In the genomic region with DNA sequence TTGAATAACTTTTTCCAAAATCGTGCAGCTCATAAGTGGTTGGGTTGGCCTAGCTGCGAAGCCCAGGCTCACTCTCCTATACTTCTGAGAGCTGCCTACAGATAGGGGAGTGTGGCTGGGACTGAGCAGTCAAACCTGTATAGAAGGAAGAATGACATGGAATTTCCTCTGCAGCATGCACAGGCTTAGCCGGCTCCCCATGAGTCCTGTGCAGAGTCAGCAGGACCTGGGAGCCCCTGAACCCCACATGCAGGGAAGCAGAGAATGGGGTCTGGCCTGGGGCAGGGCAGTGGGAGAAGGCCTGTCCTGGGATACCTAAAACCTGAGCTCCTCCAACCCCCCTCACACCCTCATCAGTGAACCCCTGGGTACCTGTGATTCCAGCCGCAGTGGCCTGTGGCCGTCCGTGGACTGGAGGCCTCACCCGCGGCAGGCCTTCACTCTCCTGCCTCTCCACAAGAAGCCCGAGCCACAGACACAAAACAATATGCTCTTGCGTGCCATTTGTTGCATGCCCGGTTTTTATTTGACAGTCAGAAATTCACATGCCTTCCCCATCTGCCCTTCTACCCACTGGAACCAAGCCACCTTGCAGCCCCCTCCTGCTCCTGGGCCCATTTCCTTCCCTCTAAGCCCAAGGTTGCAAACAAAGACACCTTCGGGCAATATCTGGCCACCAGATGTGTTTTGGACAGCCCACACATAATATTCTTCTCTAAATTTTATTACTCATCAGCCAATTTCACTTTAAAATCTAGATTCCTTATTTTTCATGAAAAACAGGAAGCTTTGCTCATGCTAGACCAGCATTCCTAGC, we compare ENCODE assay signal across 11 cellular contexts. TPM values are rescaled to one million over a fixed set of nuclear protein-coding genes. Genes with fewer than 3 reads are reported as not detected.
DNase-seq lines count a peak whose midpoint lies in the region; ATAC-seq and TF ChIP-seq lines count a peak whose summit lies in the region.
"Had no signal": no experiment of that assay in that cellular context is flagged by ENCODE, and none has a peak within 500 bp of the region (broad histone marks: within the 10 kb centered on the region; RNA-seq: fewer than 3 reads in every experiment).

No MANE protein-coding gene starts in this region.

- H3K36me3 ChIP-seq in stomach = no peaks in the 10 kb centered on the region

- H3K27me3 ChIP-seq in stomach = no peaks in the 10 kb centered on the region

- H3K27me3 Mint-ChIP-seq in osteocyte (ENCODE audit: unreplicated experiment) = peaks cover 11% of the 10 kb centered on the region

- peaks cover 0 to 5% (median 2%) of the 10 kb centered on the region in 4 donors for H3K9me3 ChIP-seq in stomach

- no peak overlapping the region for H3K27ac Mint-ChIP-seq in osteocyte (ENCODE audit: unreplicated experiment)

- peak; percentile 43 for DNase-seq in activated naive CD4-positive, alpha-beta T cell treated with Interleukin-2 at 50 U/mL for 16 hours
- no peak for DNase-seq in activated naive CD4-positive, alpha-beta T cell (lab: John Stamatoyannopoulos, UW)
- DNase-seq in activated CD4-positive, alpha-beta T cell treated with anti-CD3 and anti-CD28 coated beads, Interleukin-2, amount 50 U/mL, for 4 hours = peak; percentile 42 to 46
- DNase-seq in fibroblast of villous mesenchyme (ENCODE audit: low read depth) = peak; percentile 25
- DNase-seq in stomach = no peak
- no peak for DNase-seq in amygdala (lab: John Stamatoyannopoulos, UW)
- no peak for DNase-seq in osteocyte (ENCODE audit: extremely low spot score, unreplicated experiment)
- DNase-seq: Karpas-422, NCI-H524 treated with DMSO at 0.1 percent for 48 hours had no signal

- no peaks in the 10 kb centered on the region for H3K4me1 Mint-ChIP-seq in osteocyte (ENCODE audit: unreplicated experiment)

- TF ChIP-seq CTCF in fibroblast of villous mesenchyme (IDR thresholded peaks at IDR 0.05; ENCODE audit: insufficient read depth, low read depth, low read length) = no peak
- no peak for TF ChIP-seq CTCF in stomach (IDR thresholded peaks at IDR 0.05)
- no peak for TF ChIP-seq CTCF in osteocyte (IDR thresholded peaks at IDR 0.05)

- no peak overlapping the region for H3K4me3 Mint-ChIP-seq in osteocyte (ENCODE audit: unreplicated experiment)

- WGBS in stomach, 5 donors = 68 to 79% (median 74%) methylated on average over 10 to 12 of the region's 12 CpGs

- H3K4me3 ChIP-seq in fibroblast of villous mesenchyme (ENCODE audit: low read depth, low read length) (no peak overlapping the region), stomach (no peak overlapping the region)

- peaks cover 24 to 69% (median 37%) of the 10 kb centered on the region in 4 donors for H3K4me1 ChIP-seq in stomach

- H3K27ac ChIP-seq in stomach = peak overlapping the region in 4 of 5 donors; percentile 63 to 79 (median 66)

- TF ChIP-seq EP300 in stomach (IDR thresholded peaks at IDR 0.05) = no peak

- intact Hi-C loops in stomach (cut with DNase I; ENCODE audit: low total_unique reads) = no loop called here

- no peak for TF ChIP-seq POLR2A in stomach (IDR thresholded peaks at IDR 0.05)

- ATAC-seq in HG03521 (IDR thresholded peaks at IDR 0.05; ENCODE audit: unreplicated experiment) = no peak
- ATAC-seq: sciatic nerve had no signal

- no peaks in the 10 kb centered on the region for H3K36me3 Mint-ChIP-seq in osteocyte (ENCODE audit: unreplicated experiment)

- H3K9me3 Mint-ChIP-seq in osteocyte (ENCODE audit: unreplicated experiment) = no peaks in the 10 kb centered on the region

RNA-seq across cellular contexts. Expression of gene C10orf105, which starts 18.0 kb away (rescaled TPM):
- total RNA-seq in fibroblast of villous mesenchyme (under 0.01 TPM in 1 of 2 replicates, not detected in the other), stomach (not detected), osteocyte (not detected in 2 replicates)
- polyA plus RNA-seq in stomach = under 1 TPM in 1 of 3 donors, not detected in 2; 0.03 TPM

RNA-seq across cellular contexts. Expression of gene VSIR, which starts 35.8 kb away (rescaled TPM):
- 26.1 and 57.4 TPM in 2 replicates for total RNA-seq in fibroblast of villous mesenchyme
- 100 to 1,000 TPM in 1 of 5 donors, 10 to 100 TPM in 4; 14.7 to 103 (median 16.5) TPM for total RNA-seq in stomach
- polyA plus RNA-seq in stomach = 10 to 100 TPM; 14.2 to 21.7 (median 15.9) TPM
- 0.16 and 0.75 TPM in 2 replicates for total RNA-seq in osteocyte

Comparison
In these comparisons a context has a peak if more than half of its experiments do, and no peak if none do; other contexts are left out.
1. DNase-seq: peak in activated naive CD4-positive, alpha-beta T cell treated with Interleukin-2 at 50 U/mL for 16 hours (single experiment), activated CD4-positive, alpha-beta T cell treated with anti-CD3 and anti-CD28 coated beads, Interleukin-2, amount 50 U/mL, for 4 hours (2 of 2) and fibroblast of villous mesenchyme (single experiment); none in activated naive CD4-positive, alpha-beta T cell (0 of 4), stomach (single experiment), amygdala (0 of 56) and osteocyte (single experiment).